Comparison of ENCODE assay signal across 20 cellular contexts in genomic region chr5:9198399-9198798, GRCh38.
DNase-seq lines count a peak whose midpoint lies in the region; ATAC-seq, FAIRE-seq and TF ChIP-seq lines count a peak whose summit lies in the region.
"Had no signal": no experiment of that assay in that cellular context is flagged by ENCODE, and none has a peak within 500 bp of the region (broad histone marks: within the 10 kb centered on the region; RNA-seq: fewer than 3 reads in every experiment).

No MANE protein-coding gene starts in this region.

- 0% methylated on average over 3 of the region's 3 CpGs for WGBS in A549 (ENCODE audit: missing lambda C conversion rate)
- WGBS in sigmoid colon, 2 donors: 91 to 96% methylated on average over 3 of the region's 3 CpGs

- TF ChIP-seq CTCF in A549 (IDR thresholded peaks at IDR 0.05) (no peak), foreskin fibroblast (IDR thresholded peaks at IDR 0.05; ENCODE audit: low read depth, low read length) (no peak), sigmoid colon (IDR thresholded peaks at IDR 0.05) (no peak)

- H3K9me3 Mint-ChIP-seq in natural killer cell treated with Interleukin-12 subunit alpha and Interleukin-12 subunit beta and Interleukin-15 and Interleukin-18, amount 100 ng/mL, for 72 hours: peaks cover 3% of the 10 kb centered on the region

- H3K9me3 ChIP-seq in A549: no peaks in the 10 kb centered on the region
- no peaks in the 10 kb centered on the region for H3K9me3 ChIP-seq in sigmoid colon
- H3K9me3 ChIP-seq: gastrocnemius medialis, Peyer's patch had no signal

- no peaks in the 10 kb centered on the region for H3K4me1 Mint-ChIP-seq in natural killer cell treated with Interleukin-12 subunit alpha and Interleukin-12 subunit beta and Interleukin-15 and Interleukin-18, amount 100 ng/mL, for 72 hours (ENCODE audit: low read depth in 2 of 2)
- H3K4me1 Mint-ChIP-seq: naive thymus-derived CD4-positive, alpha-beta T cell had no signal

- ATAC-seq in A549 (no peak), GM21360 (IDR thresholded peaks at IDR 0.05; ENCODE audit: unreplicated experiment) (no peak)
- ATAC-seq in natural killer cell treated with Interleukin-12 subunit alpha and Interleukin-12 subunit beta and Interleukin-15 and Interleukin-18, amount 100 ng/mL, for 72 hours: no peak
- ATAC-seq: gastrocnemius medialis; naive thymus-derived CD4-positive, alpha-beta T cell had no signal

- TF ChIP-seq RAD21 in A549 (conservative IDR thresholded peaks at IDR 0.05 in 1 of 2, IDR thresholded peaks at IDR 0.05 in 1 of 2): no peak

- TF ChIP-seq EP300 in A549 (IDR thresholded peaks at IDR 0.05): no peak
- no peak for TF ChIP-seq EP300 in sigmoid colon (IDR thresholded peaks at IDR 0.05)

- no peak overlapping the region for H3K4me3 Mint-ChIP-seq in natural killer cell treated with Interleukin-12 subunit alpha and Interleukin-12 subunit beta and Interleukin-15 and Interleukin-18, amount 100 ng/mL, for 72 hours
- H3K4me3 Mint-ChIP-seq: naive thymus-derived CD4-positive, alpha-beta T cell had no signal

- no peak overlapping the region for H3K27ac Mint-ChIP-seq in natural killer cell treated with Interleukin-12 subunit alpha and Interleukin-12 subunit beta and Interleukin-15 and Interleukin-18, amount 100 ng/mL, for 72 hours
- H3K27ac Mint-ChIP-seq: naive thymus-derived CD4-positive, alpha-beta T cell had no signal

- H3K4me1 ChIP-seq in A549 (no peaks in the 10 kb centered on the region), sigmoid colon (peaks cover 0 to 3% (median 0%) of the 10 kb centered on the region in 4 donors)
- H3K4me1 ChIP-seq: gastrocnemius medialis, Peyer's patch had no signal

- H3K27ac ChIP-seq in A549: no peak overlapping the region
- no peak overlapping the region for H3K27ac ChIP-seq in sigmoid colon
- H3K27ac ChIP-seq: gastrocnemius medialis, Peyer's patch had no signal

- POLR2A ChIA-PET in A549 (lab: Yijun Ruan, JAX): no interaction called here

- CTCF ChIA-PET in A549 (lab: Yijun Ruan, JAX): interaction anchor here (1.9 to 2.4 kb wide), 2 partner anchors 9 to 1271 kb away, joined by 5 to 10 read pairs; no protein-coding TSS in a partner anchor

- H3K27me3 ChIP-seq in sigmoid colon: no peaks in the 10 kb centered on the region
- H3K27me3 ChIP-seq: gastrocnemius medialis, Peyer's patch had no signal

- H3K4me2 ChIP-seq in A549: no peak overlapping the region

- no peaks in the 10 kb centered on the region for H3K27me3 Mint-ChIP-seq in natural killer cell treated with Interleukin-12 subunit alpha and Interleukin-12 subunit beta and Interleukin-15 and Interleukin-18, amount 100 ng/mL, for 72 hours

- no peak overlapping the region for H3K4me3 ChIP-seq in A549
- no peak overlapping the region for H3K4me3 ChIP-seq in foreskin fibroblast (ENCODE audit: low read depth in 1 of 2, low read length in 2 of 2)
- H3K4me3 ChIP-seq in sigmoid colon: no peak overlapping the region
- H3K4me3 ChIP-seq: gastrocnemius medialis, lung, Peyer's patch had no signal

- no peaks in the 10 kb centered on the region for H3K36me3 Mint-ChIP-seq in natural killer cell treated with Interleukin-12 subunit alpha and Interleukin-12 subunit beta and Interleukin-15 and Interleukin-18, amount 100 ng/mL, for 72 hours
- H3K36me3 Mint-ChIP-seq: naive thymus-derived CD4-positive, alpha-beta T cell had no signal

- FAIRE-seq in A549 (lab: Jason Lieb, UNC): no peak
- FAIRE-seq: H54 had no signal

- no peaks in the 10 kb centered on the region for H3K36me3 ChIP-seq in sigmoid colon
- H3K36me3 ChIP-seq: gastrocnemius medialis, Peyer's patch had no signal

- no peak for TF ChIP-seq POLR2A in A549 (IDR thresholded peaks at IDR 0.05; ENCODE audit: low read length)
- no peak for TF ChIP-seq POLR2A in sigmoid colon (IDR thresholded peaks at IDR 0.05)

- intact Hi-C loops in sigmoid colon (cut with DNase I): no loop called here

- DNase-seq in A549 (ENCODE audit: low read depth in 1 of 2, low spot score in 1 of 2): no peak
- DNase-seq in HT1080 (ENCODE audit: low read depth): peak; percentile 37
- peak; percentile 59 for DNase-seq in astrocyte of the hippocampus (ENCODE audit: low read depth, low spot score)
- peak; percentile 44 to 76 for DNase-seq in foreskin fibroblast
- DNase-seq in activated CD4-positive, alpha-beta T cell treated with anti-CD3 and anti-CD28 coated beads, Interleukin-2, amount 50 U/mL, for 48 hours: no peak
- DNase-seq in sigmoid colon: no peak
- DNase-seq in natural killer cell treated with Interleukin-12 subunit alpha and Interleukin-12 subunit beta and Interleukin-15 and Interleukin-18, amount 100 ng/mL, for 72 hours (ENCODE audit: low spot score): no peak
- DNase-seq: ACHN; activated naive CD4-positive, alpha-beta T cell treated with anti-CD3 and anti-CD28 coated beads, Interleukin-2, amount 50 U/mL, for 16 hours; activated T-cell treated with anti-CD3 and anti-CD28 coated beads, Interleukin-2, amount 50 U/mL, for 1 hour; caudate nucleus; effector CD4-positive, alpha-beta T cell; gastrocnemius medialis; naive thymus-derived CD4-positive, alpha-beta T cell; NCI-H2081 treated with DMSO at 0.1 percent for 48 hours; NCI-H69; Peyer's patch had no signal

TF ChIP-seq in A549, 52 proteins besides CTCF, POLR2A, EP300 and RAD21:
- TF ChIP-seq REST (IDR thresholded peaks at IDR 0.05) (peak; percentile 37; the same call in 1 of the 2 replicates), TP53 (CRISPR knock-in tag; IDR thresholded peaks at IDR 0.05) (no peak)
- TF ChIP-seq, protein P1, sequence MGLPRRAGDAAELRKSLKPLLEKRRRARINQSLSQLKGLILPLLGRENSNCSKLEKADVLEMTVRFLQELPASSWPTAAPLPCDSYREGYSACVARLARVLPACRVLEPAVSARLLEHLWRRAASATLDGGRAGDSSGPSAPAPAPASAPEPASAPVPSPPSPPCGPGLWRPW (IDR thresholded peaks at IDR 0.05): no peak

Comparison
In these comparisons a context has a peak if more than half of its experiments do, and no peak if none do; other contexts are left out.
1. DNase-seq: peak in HT1080 (single experiment), astrocyte of the hippocampus (single experiment) and foreskin fibroblast (2 of 2); none in A549 (0 of 2), activated CD4-positive, alpha-beta T cell treated with anti-CD3 and anti-CD28 coated beads, Interleukin-2, amount 50 U/mL, for 48 hours (0 of 2), sigmoid colon (single experiment) and natural killer cell treated with Interleukin-12 subunit alpha and Interleukin-12 subunit beta and Interleukin-15 and Interleukin-18, amount 100 ng/mL, for 72 hours (single experiment).